In genomic region chrX:119685225-119686066, GRCh38 we compare ENCODE assay signal across 8 cellular contexts. TPM values are rescaled to one million over a fixed set of nuclear protein-coding genes. Genes with fewer than 3 reads are reported as not detected.
DNase-seq lines count a peak whose midpoint lies in the region; ATAC-seq and TF ChIP-seq lines count a peak whose summit lies in the region.

No MANE protein-coding gene starts in this region.

- no peaks in the 10 kb centered on the region for H3K9me2 ChIP-seq in MM.1S (replicated peaks; ENCODE audit: insufficient read depth, low read length)
- no peaks in the 10 kb centered on the region for H3K9me2 ChIP-seq in hepatocyte (replicated peaks; ENCODE audit: insufficient read depth)

- peak overlapping the region; percentile 95 for H3K27ac ChIP-seq in CD4-positive, alpha-beta T cell (ENCODE audit: low read depth, low read length)
- peak overlapping the region; percentile 98 for H3K27ac ChIP-seq in MM.1S (ENCODE audit: low read length)
- H3K27ac ChIP-seq in hepatocyte = peak overlapping the region; percentile 77
- peak overlapping the region; percentile 61 to 84 (median 81) for H3K27ac ChIP-seq in stomach

- H3K4me2 ChIP-seq in MM.1S (ENCODE audit: low read depth, low read length) (peak overlapping the region; percentile 90), hepatocyte (peak overlapping the region; percentile 28)

- no peaks in the 10 kb centered on the region for H3K27me3 Mint-ChIP-seq in CD4-positive, alpha-beta T cell

- no peak for DNase-seq in CD4-positive, alpha-beta T cell
- peak; percentile 82 for DNase-seq in MM.1S
- DNase-seq in activated CD8-positive, alpha-beta memory T cell treated with anti-CD3 and anti-CD28 coated beads, Interleukin-2, amount 50 U/mL, for 4 hours = peak; percentile 50
- no peak for DNase-seq in hepatocyte (ENCODE audit: low spot score)
- no peak for DNase-seq in stomach
- DNase-seq in DMS79 treated with DMSO at 0.1 percent for 48 hours (lab: John Stamatoyannopoulos, UW) = no peak
- no peak for DNase-seq in lower leg skin (ENCODE audit: low spot score in 2 of 2)

- no peak for TF ChIP-seq CTCF in CD4-positive, alpha-beta T cell (IDR thresholded peaks at IDR 0.05)
- TF ChIP-seq CTCF in MM.1S (IDR thresholded peaks at IDR 0.05; ENCODE audit: low read length) (no peak), hepatocyte (IDR thresholded peaks at IDR 0.05; ENCODE audit: poor library complexity) (no peak), stomach (IDR thresholded peaks at IDR 0.05) (no peak), lower leg skin (IDR thresholded peaks at IDR 0.05) (no peak)

- peaks cover 77% of the 10 kb centered on the region for H3F3A ChIP-seq in MM.1S (ENCODE audit: insufficient read depth, low read length)

- ATAC-seq in CD4-positive, alpha-beta T cell (ENCODE audit: poor library complexity) = peak; percentile 40
- peak; percentile 33 for ATAC-seq in GM19452 (IDR thresholded peaks at IDR 0.05; ENCODE audit: unreplicated experiment)

- H4K20me1 ChIP-seq in MM.1S (ENCODE audit: insufficient read depth, low read length) (no peaks in the 10 kb centered on the region), hepatocyte (ENCODE audit: insufficient read depth, poor library complexity, severe bottlenecking) (no peaks in the 10 kb centered on the region)

- H3K4me1 Mint-ChIP-seq in CD4-positive, alpha-beta T cell (ENCODE audit: low read depth) = peaks cover 85% of the 10 kb centered on the region

- TF ChIP-seq POLR2A in stomach (IDR thresholded peaks at IDR 0.05) (no peak), lower leg skin (IDR thresholded peaks at IDR 0.05) (no peak)

- H3K36me3 ChIP-seq in MM.1S (replicated peaks; ENCODE audit: insufficient read depth, low read length) (peaks cover 5% of the 10 kb centered on the region; the same call in 1 of the 2 replicates), hepatocyte (replicated peaks; ENCODE audit: insufficient read depth, low read depth) (no peaks in the 10 kb centered on the region), stomach (no peaks in the 10 kb centered on the region)

- H3K4me1 ChIP-seq in MM.1S (ENCODE audit: low read length) (peaks cover 65% of the 10 kb centered on the region), hepatocyte (ENCODE audit: insufficient read depth) (no peaks in the 10 kb centered on the region), stomach (peaks cover 0 to 34% (median 0%) of the 10 kb centered on the region in 4 donors)

- peak overlapping the region; percentile 96 for H3K27ac Mint-ChIP-seq in CD4-positive, alpha-beta T cell

- no peak for TF ChIP-seq EP300 in stomach (IDR thresholded peaks at IDR 0.05)

- peak overlapping the region; percentile 93 for H3K4me3 Mint-ChIP-seq in CD4-positive, alpha-beta T cell

- peaks cover 90% of the 10 kb centered on the region for H3K79me2 ChIP-seq in MM.1S (ENCODE audit: low read length)
- peaks cover 42% of the 10 kb centered on the region for H3K79me2 ChIP-seq in hepatocyte

- no peaks in the 10 kb centered on the region for H3K9me3 Mint-ChIP-seq in CD4-positive, alpha-beta T cell

- H2AFZ ChIP-seq in MM.1S (ENCODE audit: low read length) (no peak overlapping the region), hepatocyte (no peak overlapping the region)

- POLR2A ChIA-PET in CD4-positive, alpha-beta T cell (lab: Charles Lee) = interaction anchor here (0.9 to 5.1 kb wide), 7 partner anchors 7 to 106 kb away, joined by 3 to 145 read pairs (median 5); partner anchors contain the start of genes RPL39 and SEPTIN6

- intact Hi-C loops in CD4-positive, alpha-beta T cell (cut with DNase I, micrococcal nuclease) = no loop called here
- intact Hi-C loops in stomach (cut with DNase I; ENCODE audit: low total_unique reads) (no loop called here), lower leg skin (cut with DNase I; ENCODE audit: low total_unique reads) (no loop called here)

- H3K9me3 ChIP-seq in CD4-positive, alpha-beta T cell (ENCODE audit: control insufficient read depth, low read length) = no peaks in the 10 kb centered on the region
- H3K9me3 ChIP-seq in MM.1S (replicated peaks; ENCODE audit: insufficient read depth, low read length) (no peaks in the 10 kb centered on the region), hepatocyte (ENCODE audit: low read depth) (no peaks in the 10 kb centered on the region), stomach (no peaks in the 10 kb centered on the region)

- peaks cover 54% of the 10 kb centered on the region for H3K36me3 Mint-ChIP-seq in CD4-positive, alpha-beta T cell (ENCODE audit: low read depth)

- peak overlapping the region; percentile 48; the same call in 1 of the 2 replicates for H3K4me3 ChIP-seq in MM.1S (ENCODE audit: low read length)
- H3K4me3 ChIP-seq in hepatocyte = no peak overlapping the region
- peak overlapping the region in 1 of 4 donors; percentile 4 for H3K4me3 ChIP-seq in stomach
- no peak overlapping the region for H3K4me3 ChIP-seq in lower leg skin (ENCODE audit: low read depth, poor library complexity, severe bottlenecking)

- 69% methylated on average over 15 of the region's 15 CpGs for WGBS in hepatocyte (ENCODE audit: low lambda C conversion rate, missing lambda C conversion rate)
- 47 to 65% (median 52%) methylated on average over 8 to 15 of the region's 15 CpGs for WGBS in stomach, 5 donors
- 43 to 49% methylated on average over 11 to 15 of the region's 15 CpGs for WGBS in lower leg skin, 2 donors

- no peaks in the 10 kb centered on the region for H3K27me3 ChIP-seq in CD4-positive, alpha-beta T cell (ENCODE audit: control insufficient read depth, insufficient read depth, low read length)
- H3K27me3 ChIP-seq in MM.1S (replicated peaks; ENCODE audit: insufficient read depth, low read length) = no peaks in the 10 kb centered on the region
- H3K27me3 ChIP-seq in hepatocyte = no peaks in the 10 kb centered on the region
- no peaks in the 10 kb centered on the region for H3K27me3 ChIP-seq in stomach

- H3K9ac ChIP-seq in MM.1S (ENCODE audit: low read length) = peak overlapping the region; percentile 81

- CTCF ChIA-PET in CD4-positive, alpha-beta T cell (lab: Charles Lee) = interaction anchor here (0.9 to 2.0 kb wide), 4 partner anchors 8 to 169 kb away, joined by 3 to 9 read pairs (median 4); partner anchors contain the start of gene SEPTIN6

RNA-seq across cellular contexts. Expression of gene SEPTIN6, which starts 7.5 kb away (rescaled TPM):
- total RNA-seq in CD4-positive, alpha-beta T cell = 100 to 1,000 TPM; 132 to 134 TPM
- 24.7 and 31.4 TPM in 2 replicates for total RNA-seq in hepatocyte
- polyA plus RNA-seq in hepatocyte = 21.3 and 25.3 TPM in 2 replicates
- total RNA-seq in stomach = 10 to 100 TPM; 14.3 to 35.3 (median 23.3) TPM
- 1 to 10 TPM; 7.6 to 9.3 (median 8.2) TPM for polyA plus RNA-seq in stomach
- 10 to 100 TPM in 2 of 4 donors, 1 to 10 TPM in 2; 7.8 to 11.9 (median 10.4) TPM for total RNA-seq in lower leg skin

Comparison
In these comparisons a context has a peak if more than half of its experiments do, and no peak if none do; other contexts are left out.
1. DNase-seq: peak in MM.1S (single experiment) and activated CD8-positive, alpha-beta memory T cell treated with anti-CD3 and anti-CD28 coated beads, Interleukin-2, amount 50 U/mL, for 4 hours (single experiment); none in CD4-positive, alpha-beta T cell (0 of 10), hepatocyte (single experiment), stomach (single experiment), DMS79 treated with DMSO at 0.1 percent for 48 hours (single experiment) and lower leg skin (0 of 2).
2. Peak in every context shown above with its lines, with median percentiles within 50 percentile points of each other: H3K27ac ChIP-seq.